Comparison of ENCODE assay signal across 7 cellular contexts in genomic region chr17:38748329-38749221, GRCh38. TPM values are rescaled to one million over a fixed set of nuclear protein-coding genes. Genes with fewer than 3 reads are reported as not detected.
DNase-seq lines count a peak whose midpoint lies in the region; ATAC-seq and TF ChIP-seq lines count a peak whose summit lies in the region.

TSS of gene PCGF2 (minus strand) at chr17:38748336. CDS start at chr17:38740402, 7,934 bp downstream.

- H3K4me1 Mint-ChIP-seq in type B pancreatic cell (ENCODE audit: unreplicated experiment): peaks cover 40% of the 10 kb centered on the region

- peak within 1 kb of the TSS; percentile 56 for H3K27ac Mint-ChIP-seq in type B pancreatic cell

- ATAC-seq in esophagus mucosa: peak; percentile 4
- ATAC-seq in activated CD4-positive, CD25-positive, alpha-beta regulatory T cell treated with anti-CD3 and anti-CD28 coated beads, Interleukin-2, amount 50 U/mL, for 24 hours: no peak

- peak within 1 kb of the TSS; percentile 99 for H3K4me3 Mint-ChIP-seq in type B pancreatic cell

- peaks cover 7% of the 10 kb centered on the region for H3K36me3 Mint-ChIP-seq in type B pancreatic cell

- no peak for TF ChIP-seq CTCF in type B pancreatic cell (conservative IDR thresholded peaks at IDR 0.05)

- DNase-seq in GDM1 (lab: John Stamatoyannopoulos, UW) (peak; percentile 41), NCI-H1417 treated with DMSO at 0.1 percent for 48 hours (lab: John Stamatoyannopoulos, UW) (peak; percentile 64), T1000 (lab: John Stamatoyannopoulos, UW) (peak; percentile 68), midbrain (lab: John Stamatoyannopoulos, UW) (peak; percentile 34), type B pancreatic cell (ENCODE audit: extremely low spot score, unreplicated experiment) (peak; percentile 91)

- no peaks in the 10 kb centered on the region for H3K9me3 Mint-ChIP-seq in type B pancreatic cell

- peaks cover 13% of the 10 kb centered on the region for H3K27me3 Mint-ChIP-seq in type B pancreatic cell

RNA-seq across cellular contexts. Expression of gene PCGF2, which starts in this region (rescaled TPM):
- total RNA-seq in esophagus mucosa (18.0 TPM), type B pancreatic cell (ENCODE audit: low replicate concordance) (37.6 and 74.6 TPM in 2 replicates)

Comparison
In these comparisons a context has a peak if more than half of its experiments do, and no peak if none do; other contexts are left out.
1. DNase-seq: peak in every context shown above with its lines; median percentile 91 in type B pancreatic cell; 68 in T1000; 64 in NCI-H1417 treated with DMSO at 0.1 percent for 48 hours; 41 in GDM1; 34 in midbrain.